ENCODE assay signal across 8 cellular contexts in genomic region chr4:54225671-54226398, GRCh38. TPM values are rescaled to one million over a fixed set of nuclear protein-coding genes. Genes with fewer than 3 reads are reported as not detected.
DNase-seq lines count a peak whose midpoint lies in the region; ATAC-seq and TF ChIP-seq lines count a peak whose summit lies in the region.

No MANE protein-coding gene starts in this region.

- no peak overlapping the region for H2AFZ ChIP-seq in MM.1S (ENCODE audit: low read length)

- no peak overlapping the region for H3K9ac ChIP-seq in MM.1S (ENCODE audit: low read length)

- TF ChIP-seq CTCF in right atrium auricular region (IDR thresholded peaks at IDR 0.05) (no peak), retinal pigment epithelial cell (conservative IDR thresholded peaks at IDR 0.05; ENCODE audit: low read depth, low read length) (no peak), MM.1S (IDR thresholded peaks at IDR 0.05; ENCODE audit: low read length) (no peak)

- POLR2A ChIA-PET in activated CD8-positive, alpha-beta T cell treated with anti-CD3 and anti-CD28 coated beads, Interleukin-2, amount 10 ng/mL, durations not matched to agents 7 days and 5 days (lab: Charles Lee), result interaction anchor here (0.8 kb wide), 1 partner anchor 213 kb away, joined by 4 read pairs; no protein-coding TSS in a partner anchor

- H3K4me2 ChIP-seq in MM.1S (ENCODE audit: low read depth, low read length), result no peak overlapping the region

- H3K36me3 ChIP-seq in right atrium auricular region (no peaks in the 10 kb centered on the region), MM.1S (replicated peaks; ENCODE audit: insufficient read depth, low read length) (no peaks in the 10 kb centered on the region)

- CTCF ChIA-PET in activated CD8-positive, alpha-beta T cell treated with anti-CD3 and anti-CD28 coated beads, Interleukin-2, amount 10 ng/mL, durations not matched to agents 7 days and 5 days (lab: Charles Lee), result interaction anchor here (1.0 to 1.9 kb wide), 2 partner anchors 317 to 422 kb away, joined by 3 to 7 read pairs; no protein-coding TSS in a partner anchor

- H3K4me3 Mint-ChIP-seq in activated CD8-positive, alpha-beta T cell treated with anti-CD3 and anti-CD28 coated beads, Interleukin-2, amount 10 ng/mL, durations not matched to agents 7 days and 5 days, result peak overlapping the region; percentile 50

- no peak for ATAC-seq in activated CD8-positive, alpha-beta T cell treated with anti-CD3 and anti-CD28 coated beads, Interleukin-2, amount 10 ng/mL, durations not matched to agents 7 days and 5 days

- H3F3A ChIP-seq in MM.1S (ENCODE audit: insufficient read depth, low read length), result no peaks in the 10 kb centered on the region

- H3K4me3 ChIP-seq in right atrium auricular region, result peak overlapping the region; percentile 52 to 64
- H3K4me3 ChIP-seq in retinal pigment epithelial cell (ENCODE audit: low read length), result peak overlapping the region; percentile 73
- no peak overlapping the region for H3K4me3 ChIP-seq in MM.1S (ENCODE audit: low read length)

- peak overlapping the region; percentile 47 to 54 for H3K27ac ChIP-seq in right atrium auricular region
- no peak overlapping the region for H3K27ac ChIP-seq in MM.1S (ENCODE audit: low read length)

- H3K9me3 ChIP-seq in right atrium auricular region (no peaks in the 10 kb centered on the region), MM.1S (replicated peaks; ENCODE audit: insufficient read depth, low read length) (no peaks in the 10 kb centered on the region)

- H3K4me1 ChIP-seq in right atrium auricular region (peaks cover 0 to 42% of the 10 kb centered on the region in 2 donors), MM.1S (ENCODE audit: low read length) (0 out of 2 replicates have a peak, but pooled peaks cover 3% of the 10 kb centered on the region)

- H3K36me3 Mint-ChIP-seq in activated CD8-positive, alpha-beta T cell treated with anti-CD3 and anti-CD28 coated beads, Interleukin-2, amount 10 ng/mL, durations not matched to agents 7 days and 5 days (ENCODE audit: low read depth), result peaks cover 3% of the 10 kb centered on the region

- H3K4me1 Mint-ChIP-seq in activated CD8-positive, alpha-beta T cell treated with anti-CD3 and anti-CD28 coated beads, Interleukin-2, amount 10 ng/mL, durations not matched to agents 7 days and 5 days (ENCODE audit: low read depth), result peaks cover 33% of the 10 kb centered on the region

- peaks cover 76% of the 10 kb centered on the region for H3K27me3 Mint-ChIP-seq in activated CD8-positive, alpha-beta T cell treated with anti-CD3 and anti-CD28 coated beads, Interleukin-2, amount 10 ng/mL, durations not matched to agents 7 days and 5 days (ENCODE audit: low read depth)

- H4K20me1 ChIP-seq in MM.1S (ENCODE audit: insufficient read depth, low read length), result no peaks in the 10 kb centered on the region

- peak; percentile 56 for DNase-seq in ELF-1 (ENCODE audit: low read depth, low spot score)
- no peak for DNase-seq in activated CD8-positive, alpha-beta T cell treated with anti-CD3 and anti-CD28 coated beads, Interleukin-2, amount 10 ng/mL, durations not matched to agents 7 days and 5 days
- DNase-seq in right atrium auricular region (ENCODE audit: low spot score), result no peak
- no peak for DNase-seq in retinal pigment epithelial cell (ENCODE audit: low read depth)
- DNase-seq in NOMO-1 treated with DMSO at 0.1 percent for 48 hours (lab: John Stamatoyannopoulos, UW; ENCODE audit: unreplicated experiment), result no peak
- no peak for DNase-seq in MM.1S
- no peak for DNase-seq in RPMI8226
- no peak for DNase-seq in SKM-1 (lab: John Stamatoyannopoulos, UW; ENCODE audit: unreplicated experiment)

- no peaks in the 10 kb centered on the region for H3K9me2 ChIP-seq in MM.1S (replicated peaks; ENCODE audit: insufficient read depth, low read length)

- no peak overlapping the region for H3K27ac Mint-ChIP-seq in activated CD8-positive, alpha-beta T cell treated with anti-CD3 and anti-CD28 coated beads, Interleukin-2, amount 10 ng/mL, durations not matched to agents 7 days and 5 days

- peaks cover 9 to 22% of the 10 kb centered on the region in 2 donors for H3K27me3 ChIP-seq in right atrium auricular region
- peaks cover 44% of the 10 kb centered on the region for H3K27me3 ChIP-seq in MM.1S (replicated peaks; ENCODE audit: insufficient read depth, low read length)

- no peaks in the 10 kb centered on the region for H3K79me2 ChIP-seq in MM.1S (ENCODE audit: low read length)

- no peaks in the 10 kb centered on the region for H3K9me3 Mint-ChIP-seq in activated CD8-positive, alpha-beta T cell treated with anti-CD3 and anti-CD28 coated beads, Interleukin-2, amount 10 ng/mL, durations not matched to agents 7 days and 5 days (ENCODE audit: insufficient read depth)

RNA-seq across cellular contexts. Expression of gene PDGFRA, which starts 3.3 kb away (rescaled TPM):
- not detected for total RNA-seq in activated CD8-positive, alpha-beta T cell treated with anti-CD3 and anti-CD28 coated beads, Interleukin-2, amount 10 ng/mL, durations not matched to agents 7 days and 5 days
- total RNA-seq in right atrium auricular region, result 10 to 100 TPM; 25.3 to 42.8 TPM

Comparison
In these comparisons a context has a peak if more than half of its experiments do, and no peak if none do; other contexts are left out.
1. RNA of gene PDGFRA, which starts 3.3 kb away (total RNA-seq): 25.3 to 42.8 TPM in right atrium auricular region; not detected in activated CD8-positive, alpha-beta T cell treated with anti-CD3 and anti-CD28 coated beads, Interleukin-2, amount 10 ng/mL, durations not matched to agents 7 days and 5 days; every median in the first group is over 10 times any median in the second.